Comparison of ENCODE assay signal across 12 cellular contexts in the genomic region with DNA sequence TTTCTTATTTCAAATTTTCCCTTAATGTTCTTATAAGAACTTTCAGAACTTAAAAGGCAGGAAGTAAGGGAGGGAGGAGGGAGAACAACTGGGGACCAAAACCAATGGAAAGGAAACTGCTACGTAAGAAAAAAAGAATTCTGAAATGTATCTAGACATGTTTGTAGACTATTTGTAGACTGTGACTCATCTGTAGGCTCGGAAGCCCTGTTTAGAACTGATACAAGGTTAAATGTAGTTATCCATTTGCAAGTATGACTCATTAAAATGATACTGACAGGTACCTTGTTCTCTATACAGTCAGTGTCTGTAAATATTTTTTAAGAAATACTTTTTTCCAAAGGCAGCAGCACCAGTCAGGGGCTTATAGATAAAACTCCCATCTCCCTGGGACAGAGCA.
DNase-seq lines count a peak whose midpoint lies in the region; ATAC-seq, FAIRE-seq and TF ChIP-seq lines count a peak whose summit lies in the region.
"Had no signal": no experiment of that assay in that cellular context is flagged by ENCODE, and none has a peak within 500 bp of the region (broad histone marks: within the 10 kb centered on the region; RNA-seq: fewer than 3 reads in every experiment).

No MANE protein-coding gene starts in this region.

- peak; percentile 85 for ATAC-seq in activated CD4-positive, alpha-beta T cell treated with anti-CD3 and anti-CD28 coated beads for 36 hours
- ATAC-seq in HG02970 (IDR thresholded peaks at IDR 0.05; ENCODE audit: low FRiP score, unreplicated experiment) (peak; percentile 98), PC-3 (peak; percentile 99), gastrocnemius medialis (peak; percentile 78 to 87)

- BruUV-seq in PC-3 (replicated peaks; lab: Mats Ljungman, UMichigan): no TSS peak

- H2AFZ ChIP-seq in PC-3 (ENCODE audit: low read length): no peak overlapping the region

- H3K4me3 Mint-ChIP-seq in activated CD4-positive, alpha-beta T cell treated with anti-CD3 and anti-CD28 coated beads for 36 hours: no peak overlapping the region
- no peak overlapping the region for H3K4me3 Mint-ChIP-seq in activated CD4-positive, alpha-beta memory T cell treated with anti-CD3 and anti-CD28 coated beads for 36 hours
- H3K4me3 Mint-ChIP-seq: nephron progenitor cell had no signal

- TF ChIP-seq POLR2A in gastrocnemius medialis (IDR thresholded peaks at IDR 0.05): no peak

- H3K4me3 ChIP-seq in PC-3 (ENCODE audit: low read length) (no peak overlapping the region), gastrocnemius medialis (no peak overlapping the region), small intestine (ENCODE audit: low read depth in 1 of 2, low read length in 2 of 2) (no peak overlapping the region), MG63 (no peak overlapping the region)

- H3K4me1 ChIP-seq in PC-3 (ENCODE audit: insufficient read depth, low read length) (peaks cover 4% of the 10 kb centered on the region; the same call in 1 of the 2 replicates), gastrocnemius medialis (peaks cover 4 to 8% of the 10 kb centered on the region in 2 donors), small intestine (ENCODE audit: control insufficient read depth in 2 of 2, insufficient read depth in 1 of 2, low read depth in 1 of 2, low read length in 1 of 2) (no peaks in the 10 kb centered on the region)

- H3K27ac Mint-ChIP-seq in activated CD4-positive, alpha-beta T cell treated with anti-CD3 and anti-CD28 coated beads for 36 hours: no peak overlapping the region
- H3K27ac Mint-ChIP-seq in activated CD4-positive, alpha-beta memory T cell treated with anti-CD3 and anti-CD28 coated beads for 36 hours: no peak overlapping the region
- H3K27ac Mint-ChIP-seq: nephron progenitor cell had no signal

- H3K4me2 ChIP-seq in PC-3 (ENCODE audit: low read length): no peak overlapping the region

- H3K27me3 ChIP-seq in PC-3 (ENCODE audit: low read length) (peaks cover 4% of the 10 kb centered on the region; the same call in 1 of the 2 replicates), gastrocnemius medialis (no peaks in the 10 kb centered on the region), small intestine (ENCODE audit: control insufficient read depth in 2 of 2, insufficient read depth in 2 of 2, low read length in 2 of 2) (no peaks in the 10 kb centered on the region), MG63 (no peaks in the 10 kb centered on the region)

- POLR2A ChIA-PET in activated CD4-positive, alpha-beta T cell treated with anti-CD3 and anti-CD28 coated beads for 36 hours (lab: Charles Lee): no interaction called here
- POLR2A ChIA-PET in PC-3 (lab: Charles Lee; ENCODE audit: unreplicated experiment): no interaction called here
- POLR2A ChIA-PET in activated CD4-positive, alpha-beta memory T cell treated with anti-CD3 and anti-CD28 coated beads for 36 hours (lab: Charles Lee): no interaction called here

- no peaks in the 10 kb centered on the region for H3K79me2 ChIP-seq in PC-3 (ENCODE audit: low read length)

- H4K20me1 ChIP-seq in PC-3 (ENCODE audit: low read length): no peaks in the 10 kb centered on the region

- peaks cover 16% of the 10 kb centered on the region for H3K27me3 Mint-ChIP-seq in activated CD4-positive, alpha-beta T cell treated with anti-CD3 and anti-CD28 coated beads for 36 hours
- peaks cover 8% of the 10 kb centered on the region for H3K27me3 Mint-ChIP-seq in activated CD4-positive, alpha-beta memory T cell treated with anti-CD3 and anti-CD28 coated beads for 36 hours

- no peak for FAIRE-seq in small intestine (lab: Jason Lieb, UNC)

- no peaks in the 10 kb centered on the region for H3F3A ChIP-seq in PC-3 (ENCODE audit: low read length, unreplicated experiment)

- WGBS in small intestine, 3 donors: 8 to 25% (median 15%) methylated on average over 2 of the region's 2 CpGs

- H3K9me2 ChIP-seq in PC-3 (replicated peaks; ENCODE audit: low read length): no peaks in the 10 kb centered on the region

- no peaks in the 10 kb centered on the region for H3K36me3 Mint-ChIP-seq in activated CD4-positive, alpha-beta T cell treated with anti-CD3 and anti-CD28 coated beads for 36 hours (ENCODE audit: low read depth)
- no peaks in the 10 kb centered on the region for H3K36me3 Mint-ChIP-seq in activated CD4-positive, alpha-beta memory T cell treated with anti-CD3 and anti-CD28 coated beads for 36 hours

- in situ Hi-C loops in gastrocnemius medialis (cut with MboI; ENCODE audit: low sequenced_read_pairs in 4 of 4): no loop called here

- no peak overlapping the region for H3K9ac ChIP-seq in PC-3 (ENCODE audit: low read length)

- H3K9me3 ChIP-seq in PC-3 (ENCODE audit: low read length): no peaks in the 10 kb centered on the region
- no peaks in the 10 kb centered on the region for H3K9me3 ChIP-seq in gastrocnemius medialis
- no peaks in the 10 kb centered on the region for H3K9me3 ChIP-seq in small intestine (ENCODE audit: control insufficient read depth, low read depth)
- H3K9me3 ChIP-seq in MG63: no peaks in the 10 kb centered on the region

- H3K9me3 Mint-ChIP-seq in activated CD4-positive, alpha-beta T cell treated with anti-CD3 and anti-CD28 coated beads for 36 hours (ENCODE audit: low read depth): peaks cover 3% of the 10 kb centered on the region
- H3K9me3 Mint-ChIP-seq in activated CD4-positive, alpha-beta memory T cell treated with anti-CD3 and anti-CD28 coated beads for 36 hours: no peaks in the 10 kb centered on the region

- no peak for DNase-seq in activated CD4-positive, alpha-beta T cell treated with anti-CD3 and anti-CD28 coated beads for 36 hours
- no peak for DNase-seq in activated CD4-positive, alpha-beta T cell treated with anti-CD3 and anti-CD28 coated beads, Interleukin-2, amount 50 U/mL, for 48 hours
- DNase-seq in PC-3 (peak; percentile 57), gastrocnemius medialis (no peak), small intestine (no peak), MG63 (no peak)
- no peak for DNase-seq in activated CD4-positive, alpha-beta memory T cell treated with anti-CD3 and anti-CD28 coated beads for 36 hours
- DNase-seq: 8988T; activated naive CD4-positive, alpha-beta T cell treated with Interleukin-2 at 50 U/mL for 16 hours; nephron progenitor cell; T-helper 1 cell had no signal

- peaks cover 5% of the 10 kb centered on the region for H3K4me1 Mint-ChIP-seq in activated CD4-positive, alpha-beta T cell treated with anti-CD3 and anti-CD28 coated beads for 36 hours
- H3K4me1 Mint-ChIP-seq in activated CD4-positive, alpha-beta memory T cell treated with anti-CD3 and anti-CD28 coated beads for 36 hours (ENCODE audit: low read depth): no peaks in the 10 kb centered on the region
- H3K4me1 Mint-ChIP-seq: nephron progenitor cell had no signal

- TF ChIP-seq CTCF in PC-3 (conservative IDR thresholded peaks at IDR 0.05; ENCODE audit: low read depth, low read length): no peak
- no peak for TF ChIP-seq CTCF in gastrocnemius medialis (IDR thresholded peaks at IDR 0.05 in 4 of 5, conservative IDR thresholded peaks at IDR 0.05 in 1 of 5)

- no peak overlapping the region for H3K27ac ChIP-seq in PC-3 (ENCODE audit: low read length)
- H3K27ac ChIP-seq in gastrocnemius medialis: no peak overlapping the region
- no peak overlapping the region for H3K27ac ChIP-seq in small intestine (ENCODE audit: low read depth in 1 of 2, low read length in 1 of 2)

- H3K36me3 ChIP-seq in PC-3 (ENCODE audit: low read depth, low read length) (no peaks in the 10 kb centered on the region), gastrocnemius medialis (no peaks in the 10 kb centered on the region), small intestine (ENCODE audit: control insufficient read depth in 2 of 2, insufficient read depth in 2 of 2, low read length in 2 of 2) (no peaks in the 10 kb centered on the region), MG63 (no peaks in the 10 kb centered on the region)

- intact Hi-C loops in activated CD4-positive, alpha-beta T cell treated with anti-CD3 and anti-CD28 coated beads for 36 hours (cut with DNase I, micrococcal nuclease): no loop called here
- intact Hi-C loops in PC-3 (cut with micrococcal nuclease): no loop called here
- intact Hi-C loops in gastrocnemius medialis (cut with DNase I; ENCODE audit: low total_unique reads): no loop called here
- intact Hi-C loops in activated CD4-positive, alpha-beta memory T cell treated with anti-CD3 and anti-CD28 coated beads for 36 hours (cut with micrococcal nuclease): no loop called here

- CTCF ChIA-PET in activated CD4-positive, alpha-beta T cell treated with anti-CD3 and anti-CD28 coated beads for 36 hours (lab: Charles Lee): interaction anchor here (0.7 kb wide), 1 partner anchor 48 kb away, joined by 5 read pairs; no protein-coding TSS in a partner anchor
- CTCF ChIA-PET in PC-3 (lab: Charles Lee): no interaction called here
- CTCF ChIA-PET in activated CD4-positive, alpha-beta memory T cell treated with anti-CD3 and anti-CD28 coated beads for 36 hours (lab: Charles Lee): no interaction called here
